Comparison of ENCODE assay signal across 21 cellular contexts in the genomic region with DNA sequence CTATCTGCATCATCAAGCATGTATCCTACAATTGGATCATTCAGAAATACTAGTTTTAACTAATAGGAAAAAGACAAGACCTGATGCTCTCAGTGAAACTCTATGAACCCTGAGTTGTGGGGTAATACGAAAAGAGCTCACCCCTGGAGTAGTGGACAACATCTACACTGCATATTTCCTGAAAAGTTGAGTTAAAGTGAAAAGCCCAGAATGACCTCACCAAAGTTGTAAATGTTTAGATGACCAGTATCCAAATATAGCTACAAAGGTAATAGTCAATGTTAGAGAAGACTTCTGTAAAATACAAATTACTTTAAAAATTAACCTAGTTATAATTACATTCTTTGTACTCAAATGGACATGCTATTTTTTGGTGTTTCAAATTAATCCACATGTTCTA. TPM values are rescaled to one million over a fixed set of nuclear protein-coding genes. Genes with fewer than 3 reads are reported as not detected.
DNase-seq lines count a peak whose midpoint lies in the region; ATAC-seq and TF ChIP-seq lines count a peak whose summit lies in the region.
"Had no signal": no experiment of that assay in that cellular context is flagged by ENCODE, and none has a peak within 500 bp of the region (broad histone marks: within the 10 kb centered on the region; RNA-seq: fewer than 3 reads in every experiment).

No MANE protein-coding gene starts in this region.

- TF ChIP-seq CTCF in GM20000 (IDR thresholded peaks at IDR 0.05; ENCODE audit: extremely low read depth, missing control alignments), result no peak

- peak; percentile 3 for DNase-seq in GM20000 (ENCODE audit: low spot score)
- DNase-seq in SW480 (ENCODE audit: low spot score), result no peak
- no peak for DNase-seq in stimulated activated naive CD4-positive, alpha-beta T cell (lab: John Stamatoyannopoulos, UW)
- DNase-seq in left lobe of liver (ENCODE audit: low spot score), result no peak
- DNase-seq: activated CD8-positive, alpha-beta T cell treated with anti-CD3 and anti-CD28 coated beads, Interleukin-2, amount 10 ng/mL, durations not matched to agents 7 days and 5 days; activated naive CD4-positive, alpha-beta T cell treated with Interleukin-2 at 50 U/mL for 16 hours; activated T-cell treated with anti-CD3 and anti-CD28 coated beads, Interleukin-2, amount 50 U/mL, for 1 hour; caudate nucleus; foreskin fibroblast; HCEC 1CT; lower lobe of right lung; NCI-H2171 treated with DMSO at 0.1 percent for 48 hours; NCI-H526 treated with DMSO at 0.1 percent for 48 hours; psoas muscle; stimulated activated CD4-positive, alpha-beta T cell treated with anti-CD3 and anti-CD28 coated beads, Interleukin-2, amount 100 ng/mL, for 24 hours; stimulated activated naive CD4-positive, alpha-beta T cell treated with Interleukin-2 at 50 U/mL for 16 hours; thyroid gland had no signal

- peak; percentile 45 for ATAC-seq in GM18517 (IDR thresholded peaks at IDR 0.05; ENCODE audit: unreplicated experiment)
- peak; percentile 49 for ATAC-seq in HG02938 (IDR thresholded peaks at IDR 0.05; ENCODE audit: unreplicated experiment)
- ATAC-seq in HG03521 (IDR thresholded peaks at IDR 0.05; ENCODE audit: unreplicated experiment), result peak; percentile 48
- no peak for ATAC-seq in GM21390 (IDR thresholded peaks at IDR 0.05; ENCODE audit: unreplicated experiment)
- no peak for ATAC-seq in left lobe of liver
- ATAC-seq: activated CD8-positive, alpha-beta T cell treated with anti-CD3 and anti-CD28 coated beads, Interleukin-2, amount 10 ng/mL, durations not matched to agents 7 days and 5 days; lower lobe of right lung; psoas muscle had no signal

RNA-seq across cellular contexts. Expression of gene SRPX, which starts 52.8 kb away (rescaled TPM):
- 6.6 TPM for total RNA-seq in left lobe of liver

RNA-seq across cellular contexts. Expression of gene RPGR, which starts 53.9 kb away (rescaled TPM):
- total RNA-seq in left lobe of liver, result 1.6 TPM

Comparison
In these comparisons a context has a peak if more than half of its experiments do, and no peak if none do; other contexts are left out.
1. ATAC-seq: peak in GM18517 (single experiment), HG02938 (single experiment) and HG03521 (single experiment); none in GM21390 (single experiment) and left lobe of liver (single experiment).